ENCODE assay signal across 8 cellular contexts in the genomic region with DNA sequence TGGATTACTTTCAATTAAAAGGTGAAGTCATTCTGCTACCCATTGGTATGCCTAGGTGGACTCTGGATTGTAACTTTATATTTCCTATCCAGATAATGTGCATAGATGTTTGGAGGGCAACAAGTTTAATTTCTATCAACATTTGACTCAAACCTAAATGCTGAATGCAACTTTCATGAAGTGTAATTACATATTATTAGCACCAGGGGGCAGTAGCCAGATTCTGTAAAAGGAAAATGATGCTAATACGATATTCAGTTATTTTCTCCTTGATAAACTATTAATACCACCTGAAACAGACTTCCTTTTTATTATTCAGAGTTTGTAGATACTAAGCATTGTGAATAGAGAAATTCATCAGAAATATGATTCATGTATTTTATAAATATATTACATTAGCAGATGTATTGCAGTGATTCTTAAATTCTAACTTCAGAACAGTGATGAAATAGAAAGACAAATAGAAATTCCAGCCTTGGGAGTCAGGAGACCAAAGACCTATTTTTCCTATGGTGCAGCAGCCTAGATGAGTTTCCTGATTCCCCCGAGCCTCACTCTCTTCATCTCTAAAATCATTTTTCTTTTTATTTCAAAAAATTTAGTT.
A peak's percentile ranks its signal among the peaks of the same experiment; 100 is the strongest.
DNase-seq lines count a peak whose midpoint lies in the region; ATAC-seq and TF ChIP-seq lines count a peak whose summit lies in the region.

No MANE protein-coding gene starts in this region.

- H3K27me3 Mint-ChIP-seq in MCF 10A (ENCODE audit: insufficient read depth, unreplicated experiment) (peaks cover 32% of the 10 kb centered on the region), mesothelial cell of epicardium (ENCODE audit: low read depth) (peaks cover 19% of the 10 kb centered on the region)

- peaks cover 7% of the 10 kb centered on the region for H3K9me3 Mint-ChIP-seq in MCF 10A (ENCODE audit: unreplicated experiment)
- H3K9me3 Mint-ChIP-seq in mesothelial cell of epicardium, result peaks cover 10% of the 10 kb centered on the region

- CTCF ChIA-PET in MCF 10A (lab: Yijun Ruan, JAX), result interaction anchor here (0.9 to 1.9 kb wide), 4 partner anchors 24 to 120 kb away, joined by 3 to 15 read pairs (median 5); no protein-coding TSS in a partner anchor

- H3K27me3 ChIP-seq in MG63, result no peaks in the 10 kb centered on the region

- no peak for ATAC-seq in GM19351 (IDR thresholded peaks at IDR 0.05; ENCODE audit: unreplicated experiment)

- H3K4me1 Mint-ChIP-seq in MCF 10A (ENCODE audit: insufficient read depth, unreplicated experiment) (peaks cover 9% of the 10 kb centered on the region), mesothelial cell of epicardium (no peaks in the 10 kb centered on the region)

- H3K27ac Mint-ChIP-seq in MCF 10A (ENCODE audit: low read depth, unreplicated experiment) (no peak overlapping the region), mesothelial cell of epicardium (no peak overlapping the region)

- no peaks in the 10 kb centered on the region for H3K36me3 Mint-ChIP-seq in MCF 10A (ENCODE audit: insufficient read depth, unreplicated experiment)
- H3K36me3 Mint-ChIP-seq in mesothelial cell of epicardium, result no peaks in the 10 kb centered on the region

- POLR2A ChIA-PET in MCF 10A (lab: Yijun Ruan, JAX), result no interaction called here

- H3K4me3 ChIP-seq in MG63, result no peak overlapping the region

- DNase-seq in GM04504 (ENCODE audit: low read depth), result peak; percentile 2
- DNase-seq in NCI-H146 (lab: John Stamatoyannopoulos, UW), result peak; percentile 52
- peak; percentile 47 for DNase-seq in MCF 10A (ENCODE audit: unreplicated experiment)
- no peak for DNase-seq in mesothelial cell of epicardium (ENCODE audit: low spot score in 2 of 2, unreplicated experiment in 2 of 2)
- no peak for DNase-seq in MG63
- DNase-seq in COLO668 (lab: John Stamatoyannopoulos, UW; ENCODE audit: unreplicated experiment), result no peak
- no peak for DNase-seq in activated CD8-positive, alpha-beta memory T cell treated with anti-CD3 and anti-CD28 coated beads for 24 hours

- H3K9me3 ChIP-seq in MG63, result no peaks in the 10 kb centered on the region

- no peaks in the 10 kb centered on the region for H3K36me3 ChIP-seq in MG63

- H3K4me3 Mint-ChIP-seq in MCF 10A (ENCODE audit: unreplicated experiment) (no peak overlapping the region), mesothelial cell of epicardium (no peak overlapping the region)

- intact Hi-C loops in MCF 10A (cut with micrococcal nuclease), result loop anchor here (1.0 to 5.0 kb wide), 2 partner anchors 112 to 233 kb away; no protein-coding TSS in a partner anchor

- TF ChIP-seq CTCF in MCF 10A (IDR thresholded peaks at IDR 0.05; ENCODE audit: unreplicated experiment) (peak; percentile 69), mesothelial cell of epicardium (IDR thresholded peaks at IDR 0.05; ENCODE audit: unreplicated experiment) (peak; percentile 96)

- no TSS peak for BruUV-seq in MCF 10A (replicated peaks; lab: Mats Ljungman, UMichigan)

Comparison
In these comparisons a context has a peak if more than half of its experiments do, and no peak if none do; other contexts are left out.
1. DNase-seq: peak in GM04504 (single experiment), NCI-H146 (single experiment) and MCF 10A (single experiment); none in mesothelial cell of epicardium (0 of 2), MG63 (single experiment), COLO668 (single experiment) and activated CD8-positive, alpha-beta memory T cell treated with anti-CD3 and anti-CD28 coated beads for 24 hours (single experiment).